In the genomic region with DNA sequence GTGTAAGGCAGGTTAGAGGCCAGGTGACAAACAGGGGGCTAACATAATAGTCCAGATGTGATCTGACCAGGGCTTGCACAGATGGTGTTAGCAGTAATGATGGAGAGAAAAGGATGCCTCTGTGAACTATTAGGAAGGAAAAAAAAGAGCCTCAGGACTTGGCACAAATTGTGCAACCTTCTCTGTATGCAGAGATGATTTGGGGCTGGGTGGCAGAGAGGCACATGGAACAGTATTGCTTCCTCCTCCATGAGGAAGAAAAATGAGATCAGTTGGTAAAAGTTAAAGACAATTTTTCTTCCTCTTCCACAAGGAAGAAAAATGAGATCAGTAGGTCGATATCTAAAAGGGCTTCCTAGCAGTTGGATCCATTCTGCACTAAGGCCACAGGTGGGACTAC, we compare ENCODE assay signal across 28 cellular contexts. TPM values are rescaled to one million over a fixed set of nuclear protein-coding genes. Genes with fewer than 3 reads are reported as not detected.
DNase-seq lines count a peak whose midpoint lies in the region; ATAC-seq, FAIRE-seq and TF ChIP-seq lines count a peak whose summit lies in the region.
"Had no signal": no experiment of that assay in that cellular context is flagged by ENCODE, and none has a peak within 500 bp of the region (broad histone marks: within the 10 kb centered on the region; RNA-seq: fewer than 3 reads in every experiment).

No MANE protein-coding gene starts in this region.

- no peak for TF ChIP-seq CTCF in HepG2 (CRISPR knock-in tag; IDR thresholded peaks at IDR 0.05)
- no peak for TF ChIP-seq CTCF in right lobe of liver (IDR thresholded peaks at IDR 0.05)

- H3K27ac Mint-ChIP-seq in immature natural killer cell = peak overlapping the region; percentile 19 to 65 (median 58)
- H3K27ac Mint-ChIP-seq: activated naive CD8-positive, alpha-beta T cell treated with anti-CD3 and anti-CD28 coated beads, Interleukin-2, amount 10 ng/mL, durations not matched to agents 7 days and 5 days; HFFc6 had no signal

- H3K79me2 ChIP-seq in HepG2 (ENCODE audit: insufficient read depth, low read length) = no peaks in the 10 kb centered on the region
- H3K79me2 ChIP-seq: hepatocyte had no signal

- no TSS peak for BruUV-seq in HepG2 (replicated peaks; lab: Mats Ljungman, UMichigan)

- H3K27me3 Mint-ChIP-seq in immature natural killer cell (ENCODE audit: low read depth in 3 of 3) = peaks cover 1 to 7% (median 4%) of the 10 kb centered on the region in 3 donors
- H3K27me3 Mint-ChIP-seq: activated CD8-positive, alpha-beta T cell treated with anti-CD3 and anti-CD28 coated beads for 36 hours; activated naive CD8-positive, alpha-beta T cell treated with anti-CD3 and anti-CD28 coated beads, Interleukin-2, amount 10 ng/mL, durations not matched to agents 7 days and 5 days had no signal

- H3K9ac ChIP-seq in HepG2 (ENCODE audit: insufficient read depth, low read depth, low read length) = no peak overlapping the region
- H3K9ac ChIP-seq: KMS-11, SK-N-SH had no signal

- no peak overlapping the region for H3K4me2 ChIP-seq in HepG2 (ENCODE audit: low read depth, low read length)
- H3K4me2 ChIP-seq: hepatocyte, KMS-11, SK-N-SH had no signal

- TF ChIP-seq POLR2A in HepG2 (IDR thresholded peaks at IDR 0.05; ENCODE audit: insufficient read depth in 1 of 2, low read depth in 2 of 2, low read length in 2 of 2) (no peak), right lobe of liver (IDR thresholded peaks at IDR 0.05) (no peak)

- H3K4me3 ChIP-seq in HepG2 (replicated peaks in 1 of 3; ENCODE audit: insufficient read depth in 1 of 3, low read depth in 2 of 3, low read length in 3 of 3) (no peak overlapping the region), right lobe of liver (no peak overlapping the region)
- H3K4me3 ChIP-seq: hepatocyte, lower lobe of right lung, Peyer's patch, prostate gland had no signal

- intact Hi-C loops in HepG2 (cut with micrococcal nuclease; ENCODE audit: unreplicated experiment) (no loop called here), right lobe of liver (cut with DNase I) (no loop called here), cardiac septum (cut with DNase I) (no loop called here), Right ventricle myocardium inferior (cut with DNase I) (no loop called here)

- TF ChIP-seq RAD21 in HepG2 (CRISPR knock-in tag; IDR thresholded peaks at IDR 0.05) = no peak

- H3K4me1 Mint-ChIP-seq in immature natural killer cell = peaks cover 6 to 37% of the 10 kb centered on the region in 2 donors

- peaks cover 10% of the 10 kb centered on the region for H3K4me1 ChIP-seq in HepG2 (ENCODE audit: insufficient read depth, low read length)
- H3K4me1 ChIP-seq in right lobe of liver = no peaks in the 10 kb centered on the region
- H3K4me1 ChIP-seq: lower lobe of right lung, Peyer's patch, prostate gland had no signal

- H4K20me1 ChIP-seq in HepG2 (ENCODE audit: insufficient read depth, low read length) = no peaks in the 10 kb centered on the region

- ATAC-seq in HepG2 (no peak), right lobe of liver (no peak), GM19023 (IDR thresholded peaks at IDR 0.05; ENCODE audit: unreplicated experiment) (no peak), Right ventricle myocardium inferior (no peak)
- ATAC-seq: activated CD8-positive, alpha-beta T cell treated with anti-CD3 and anti-CD28 coated beads for 36 hours had no signal

- no peak overlapping the region for H3K4me3 Mint-ChIP-seq in immature natural killer cell
- H3K4me3 Mint-ChIP-seq: activated CD8-positive, alpha-beta T cell treated with anti-CD3 and anti-CD28 coated beads for 36 hours; activated naive CD8-positive, alpha-beta T cell treated with anti-CD3 and anti-CD28 coated beads, Interleukin-2, amount 10 ng/mL, durations not matched to agents 7 days and 5 days; HFFc6 had no signal

- H2AFZ ChIP-seq in HepG2 (ENCODE audit: low read length) = no peak overlapping the region
- H2AFZ ChIP-seq: hepatocyte had no signal

- H3K9me3 ChIP-seq in HepG2 (ENCODE audit: low read length) = no peaks in the 10 kb centered on the region
- no peaks in the 10 kb centered on the region for H3K9me3 ChIP-seq in right lobe of liver
- H3K9me3 ChIP-seq: lower lobe of right lung, neutrophil, Peyer's patch, prostate gland, SK-N-SH had no signal

- no peaks in the 10 kb centered on the region for H3K36me3 ChIP-seq in HepG2 (replicated peaks in 1 of 2; ENCODE audit: control insufficient read depth in 1 of 2, insufficient read depth in 2 of 2, low read length in 2 of 2)
- H3K36me3 ChIP-seq in right lobe of liver = no peaks in the 10 kb centered on the region
- H3K36me3 ChIP-seq: lower lobe of right lung, neutrophil, Peyer's patch, prostate gland had no signal

- no peaks in the 10 kb centered on the region for H3K36me3 Mint-ChIP-seq in immature natural killer cell

- no peak for DNase-seq in HepG2 (ENCODE audit: low spot score)
- no peak for DNase-seq in right lobe of liver
- peak; percentile 20 for DNase-seq in NOMO-1 treated with DMSO at 0.1 percent for 48 hours (lab: John Stamatoyannopoulos, UW; ENCODE audit: unreplicated experiment)
- DNase-seq in immature natural killer cell = no peak
- no peak for DNase-seq in cardiac septum (ENCODE audit: low spot score)
- DNase-seq in NCI-H226 = no peak
- no peak for DNase-seq in Right ventricle myocardium inferior (ENCODE audit: missing footprints)
- DNase-seq: activated CD4-positive, CD25-positive, alpha-beta regulatory T cell; activated CD8-positive, alpha-beta T cell treated with anti-CD3 and anti-CD28 coated beads for 36 hours; activated naive CD8-positive, alpha-beta T cell treated with anti-CD3 and anti-CD28 coated beads, Interleukin-2, amount 10 ng/mL, durations not matched to agents 7 days and 5 days; DMS79; effector CD8-positive, alpha-beta T cell; foreskin melanocyte; HFFc6; lower lobe of right lung; NCI-H1092; NCI-H2029; NCI-H345; Peyer's patch; SK-N-SH; substantia nigra; T1000 had no signal

- no peaks in the 10 kb centered on the region; a peak in 1 of 5 replicates for H3K27me3 ChIP-seq in HepG2 (ENCODE audit: control insufficient read depth in 1 of 2, insufficient read depth in 2 of 2, low read length in 2 of 2)
- no peaks in the 10 kb centered on the region for H3K27me3 ChIP-seq in right lobe of liver
- H3K27me3 ChIP-seq: hepatocyte, neutrophil, Peyer's patch had no signal

- POLR2A ChIA-PET in HepG2 (lab: Yijun Ruan, JAX) = no interaction called here

- whole genome bisulfite sequencing in HepG2 (ENCODE audit: low lambda C conversion rate) = 0% methylated on average over 1 of the region's 1 CpG
- WGBS in right lobe of liver (ENCODE audit: insufficient coverage, low coverage, low lambda C conversion rate, missing lambda C conversion rate) = 56% methylated on average over 1 of the region's 1 CpG

- CTCF ChIA-PET in HepG2 (lab: Yijun Ruan, JAX; ENCODE audit: low intra/inter-chr PET ratio, low total read pairs) = no interaction called here

- H3K9me3 Mint-ChIP-seq in immature natural killer cell = no peaks in the 10 kb centered on the region
- H3K9me3 Mint-ChIP-seq: activated CD8-positive, alpha-beta T cell treated with anti-CD3 and anti-CD28 coated beads for 36 hours; activated naive CD8-positive, alpha-beta T cell treated with anti-CD3 and anti-CD28 coated beads, Interleukin-2, amount 10 ng/mL, durations not matched to agents 7 days and 5 days; HFFc6 had no signal

- FAIRE-seq in HepG2 (lab: Jason Lieb, UNC) = no peak
- FAIRE-seq: urothelium cell line had no signal

- in situ Hi-C loops in HepG2 (cut with HindIII; ENCODE audit: extremely low pct_ligation_motif_present, low pct_unique_long_range_greater_than_20kb) = no loop called here

- H3K27ac ChIP-seq in HepG2 (ENCODE audit: extremely low read length, insufficient read depth, low read length) = no peak overlapping the region
- no peak overlapping the region for H3K27ac ChIP-seq in right lobe of liver
- H3K27ac ChIP-seq: hepatocyte, KMS-11, lower lobe of right lung, neutrophil, Peyer's patch, prostate gland had no signal

- TF ChIP-seq EP300 in HepG2 (IDR thresholded peaks at IDR 0.05; ENCODE audit: low read depth in 2 of 2, low read length in 2 of 2) = no peak
- TF ChIP-seq EP300 in HepG2 (CRISPR knock-in tag; IDR thresholded peaks at IDR 0.05; ENCODE audit: borderline replicate concordance) = no peak

RNA-seq across cellular contexts. Expression of a gene that starts 13.9 kb away (rescaled TPM):
- 125 and 154 TPM in 2 replicates for total RNA-seq in HepG2 (2016; rRNA removed; fragmentation: Illumina TruSeq; extraction: Trizol)
- 13.0 and 15.5 TPM in 2 replicates for total RNA-seq in HepG2 (2016; cell fraction: cytosol; rRNA removed; fragmentation: Illumina TruSeq; extraction: Trizol; ENCODE audit: low read depth)
- total RNA-seq in HepG2 (2016; cell fraction: insoluble cytoplasmic fraction; rRNA removed; fragmentation: Illumina TruSeq; extraction: Trizol) = 125 and 156 TPM in 2 replicates
- total RNA-seq in HepG2 (2016; cell fraction: membrane; rRNA removed; fragmentation: Illumina TruSeq; extraction: Trizol) = 28.1 and 29.3 TPM in 2 replicates
- total RNA-seq in HepG2 (2016; cell fraction: nucleus; rRNA removed; fragmentation: Illumina TruSeq; extraction: Trizol) = 84.2 and 86.1 TPM in 2 replicates
- 103 and 120 TPM in 2 replicates for polyA plus RNA-seq in HepG2 (2011; rRNA removed)
- 124 and 134 TPM in 2 replicates for polyA plus RNA-seq in HepG2 (2011; cell fraction: cytosol; rRNA removed)
- 132 and 143 TPM in 2 replicates for polyA plus RNA-seq in HepG2 (2011; cell fraction: nucleus; rRNA removed)
- polyA plus RNA-seq in HepG2 (2012) = 69.6 and 82.1 TPM in 2 replicates
- polyA plus RNA-seq in HepG2 (2016; cell fraction: cytosol; fragmentation: Illumina TruSeq; extraction: Trizol; ENCODE audit: low read depth) = 9.6 and 11.8 TPM in 2 replicates
- polyA plus RNA-seq in HepG2 (2016; cell fraction: insoluble cytoplasmic fraction; fragmentation: Illumina TruSeq; extraction: Trizol; ENCODE audit: low read depth) = 126 and 134 TPM in 2 replicates
- 18.1 and 19.2 TPM in 2 replicates for polyA plus RNA-seq in HepG2 (2016; cell fraction: membrane; fragmentation: Illumina TruSeq; extraction: Trizol; ENCODE audit: low read depth)
- 81.8 and 98.3 TPM in 2 replicates for polyA plus RNA-seq in HepG2 (2016; cell fraction: nucleus; fragmentation: Illumina TruSeq; extraction: Trizol; ENCODE audit: insufficient read depth, low read depth)
- polyA minus RNA-seq in HepG2 (2011; rRNA and poly(A)+ RNA removed; ENCODE audit: low replicate concordance) = 67.1 and 157 TPM in 2 replicates
- 96.9 and 110 TPM in 2 replicates for polyA minus RNA-seq in HepG2 (2011; cell fraction: cytosol; rRNA and poly(A)+ RNA removed)
- 81.6 and 116 TPM in 2 replicates for polyA minus RNA-seq in HepG2 (2011; cell fraction: nucleus; rRNA and poly(A)+ RNA removed)
- 100 to 1,000 TPM; 143 to 236 (median 165) TPM for total RNA-seq in right lobe of liver
- polyA plus RNA-seq in immature natural killer cell = 100 to 1,000 TPM; 313 to 679 (median 395) TPM
- 257 TPM for total RNA-seq in cardiac septum
- total RNA-seq in Right ventricle myocardium inferior = 222 TPM

RNA-seq across cellular contexts. Expression of a gene that starts 52.4 kb away (rescaled TPM):
- total RNA-seq in HepG2 (2016; rRNA removed; fragmentation: Illumina TruSeq; extraction: Trizol) (45.2 and 46.3 TPM in 2 replicates), right lobe of liver (10 to 100 TPM; 11.8 to 30.9 (median 22.9) TPM), cardiac septum (116 TPM), Right ventricle myocardium inferior (181 TPM)
- 55.5 and 59.1 TPM in 2 replicates for total RNA-seq in HepG2 (2016; cell fraction: cytosol; rRNA removed; fragmentation: Illumina TruSeq; extraction: Trizol; ENCODE audit: low read depth)
- total RNA-seq in HepG2 (2016; cell fraction: insoluble cytoplasmic fraction; rRNA removed; fragmentation: Illumina TruSeq; extraction: Trizol) = 40.1 and 44.9 TPM in 2 replicates
- total RNA-seq in HepG2 (2016; cell fraction: membrane; rRNA removed; fragmentation: Illumina TruSeq; extraction: Trizol) = 122 and 135 TPM in 2 replicates
- 20.8 and 25.7 TPM in 2 replicates for total RNA-seq in HepG2 (2016; cell fraction: nucleus; rRNA removed; fragmentation: Illumina TruSeq; extraction: Trizol)
- polyA plus RNA-seq in HepG2 (2011; rRNA removed) (12.2 and 14.4 TPM in 2 replicates), immature natural killer cell (100 to 1,000 TPM in 2 of 3 donors, 10 to 100 TPM in 1; 88.1 to 256 (median 149) TPM)
- 10.9 and 17.9 TPM in 2 replicates for polyA plus RNA-seq in HepG2 (2011; cell fraction: cytosol; rRNA removed)
- 5.2 and 8.5 TPM in 2 replicates for polyA plus RNA-seq in HepG2 (2011; cell fraction: nucleus; rRNA removed)
- 11.3 and 12.9 TPM in 2 replicates for polyA plus RNA-seq in HepG2 (2012)
- 76.9 and 83.3 TPM in 2 replicates for polyA plus RNA-seq in HepG2 (2016; cell fraction: cytosol; fragmentation: Illumina TruSeq; extraction: Trizol; ENCODE audit: low read depth)
- 49.2 and 57.5 TPM in 2 replicates for polyA plus RNA-seq in HepG2 (2016; cell fraction: insoluble cytoplasmic fraction; fragmentation: Illumina TruSeq; extraction: Trizol; ENCODE audit: low read depth)
- polyA plus RNA-seq in HepG2 (2016; cell fraction: membrane; fragmentation: Illumina TruSeq; extraction: Trizol; ENCODE audit: low read depth) = 129 and 152 TPM in 2 replicates
- polyA plus RNA-seq in HepG2 (2016; cell fraction: nucleus; fragmentation: Illumina TruSeq; extraction: Trizol; ENCODE audit: insufficient read depth, low read depth) = 30.6 and 33.2 TPM in 2 replicates
- polyA minus RNA-seq in HepG2 (2011; rRNA and poly(A)+ RNA removed; ENCODE audit: low replicate concordance) = 0.35 and 14.2 TPM in 2 replicates
- polyA minus RNA-seq in HepG2 (2011; cell fraction: cytosol; rRNA and poly(A)+ RNA removed) = 5.0 and 5.8 TPM in 2 replicates
- polyA minus RNA-seq in HepG2 (2011; cell fraction: nucleus; rRNA and poly(A)+ RNA removed) = 6.7 and 12.7 TPM in 2 replicates
